In genomic region chr15:74489518-74490338, GRCh38 we compare ENCODE assay signal across 1 cellular context.
TF ChIP-seq lines count a peak whose summit lies in the region.

No MANE protein-coding gene starts in this region.

TF ChIP-seq in K562, 482 proteins besides CTCF, POLR2A, EP300 and RAD21 (continued from another document):
- TF ChIP-seq ZBTB40 (IDR thresholded peaks at IDR 0.05) (0 out of 2 replicates have a peak, but pooled peaks have one; percentile 44), ZBTB40 (CRISPR knock-in tag; IDR thresholded peaks at IDR 0.05) (no peak), KAT8 (IDR thresholded peaks at IDR 0.05; ENCODE audit: low read depth) (no peak)
